15 cellular contexts compared by ENCODE assay signal in the genomic region with DNA sequence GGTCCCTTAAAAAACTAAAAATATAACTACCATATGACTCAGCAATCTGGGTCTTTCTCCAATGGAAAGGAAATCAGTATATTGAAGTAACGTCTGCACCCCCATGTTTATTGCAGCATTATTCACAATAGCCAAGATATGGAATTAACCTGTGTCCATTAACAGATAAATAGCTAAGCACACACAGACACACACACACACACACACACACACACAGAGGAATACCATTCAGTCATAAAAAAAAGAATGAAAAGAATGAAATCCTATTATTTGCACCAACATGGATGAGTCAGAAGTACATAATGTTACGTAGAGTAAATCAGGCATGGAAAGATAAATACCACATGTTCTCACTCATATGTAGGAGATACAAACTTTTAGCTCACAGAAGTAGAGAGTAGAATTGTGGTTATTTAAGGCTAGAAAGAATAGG. TPM values are rescaled to one million over a fixed set of nuclear protein-coding genes. Genes with fewer than 3 reads are reported as not detected.
DNase-seq lines count a peak whose midpoint lies in the region; FAIRE-seq and TF ChIP-seq lines count a peak whose summit lies in the region.
"Had no signal": no experiment of that assay in that cellular context is flagged by ENCODE, and none has a peak within 500 bp of the region (broad histone marks: within the 10 kb centered on the region; RNA-seq: fewer than 3 reads in every experiment).

No MANE protein-coding gene starts in this region.

- in situ Hi-C loops in G401 (cut with HindIII; ENCODE audit: low sequenced_read_pairs) (no loop called here), KBM-7 (cut with MboI; ENCODE audit: low pct_unique_long_range_greater_than_20kb, low sequenced_read_pairs) (no loop called here)

- DNase-seq in EH (ENCODE audit: low read depth), result peak; percentile 87
- peak; percentile 95 for DNase-seq in RCC 7860 (ENCODE audit: low spot score)
- peak; percentile 92 for DNase-seq in fibroblast of gingiva (ENCODE audit: low read depth)
- no peak for DNase-seq in osteocyte (ENCODE audit: extremely low spot score, unreplicated experiment)
- DNase-seq in G401 (ENCODE audit: low spot score), result no peak
- no peak for DNase-seq in NCI-H2227 (lab: John Stamatoyannopoulos, UW; ENCODE audit: unreplicated experiment)
- no peak for DNase-seq in iPS-NIHi7 (ENCODE audit: extremely low spot score)
- no peak for DNase-seq in KBM-7
- DNase-seq: activated CD4-positive, alpha-beta memory T cell treated with anti-CD3 and anti-CD28 coated beads, Interleukin-2, amount 10 ng/mL, durations not matched to agents 7 days and 5 days; anterior cingulate cortex; gastrocnemius medialis; NCI-H1048; NCI-H82 had no signal

- peak; percentile 99 for FAIRE-seq in RCC 7860 (lab: Jason Lieb, UNC)
- FAIRE-seq: H54 had no signal

- TF ChIP-seq CTCF in osteocyte (IDR thresholded peaks at IDR 0.05), result no peak

- H3K27me3 Mint-ChIP-seq in osteocyte (ENCODE audit: unreplicated experiment), result no peaks in the 10 kb centered on the region

- peaks cover 15% of the 10 kb centered on the region for H3K9me3 Mint-ChIP-seq in osteocyte (ENCODE audit: unreplicated experiment)
- H3K9me3 Mint-ChIP-seq: activated CD4-positive, alpha-beta memory T cell treated with anti-CD3 and anti-CD28 coated beads, Interleukin-2, amount 10 ng/mL, durations not matched to agents 7 days and 5 days had no signal

- H3K4me3 Mint-ChIP-seq in osteocyte (ENCODE audit: unreplicated experiment), result no peak overlapping the region
- H3K4me3 Mint-ChIP-seq: activated CD4-positive, alpha-beta memory T cell treated with anti-CD3 and anti-CD28 coated beads, Interleukin-2, amount 10 ng/mL, durations not matched to agents 7 days and 5 days; mesothelial cell of epicardium had no signal

- H3K36me3 Mint-ChIP-seq in osteocyte (ENCODE audit: unreplicated experiment), result peaks cover 20% of the 10 kb centered on the region

- H3K27ac Mint-ChIP-seq in osteocyte (ENCODE audit: unreplicated experiment), result peak overlapping the region; percentile 86
- H3K27ac Mint-ChIP-seq: activated CD4-positive, alpha-beta memory T cell treated with anti-CD3 and anti-CD28 coated beads, Interleukin-2, amount 10 ng/mL, durations not matched to agents 7 days and 5 days; mesothelial cell of epicardium had no signal

- H3K4me1 Mint-ChIP-seq in osteocyte (ENCODE audit: unreplicated experiment), result peaks cover 51% of the 10 kb centered on the region
- H3K4me1 Mint-ChIP-seq: activated CD4-positive, alpha-beta memory T cell treated with anti-CD3 and anti-CD28 coated beads, Interleukin-2, amount 10 ng/mL, durations not matched to agents 7 days and 5 days; mesothelial cell of epicardium had no signal

RNA-seq across cellular contexts. Expression of gene KLRK1, which starts 4.6 kb away (rescaled TPM):
- 3.2 and 4.9 TPM in 2 replicates for total RNA-seq in osteocyte
- total RNA-seq in G401 (2014; rRNA removed; shearing (Covaris generic)), result not detected in 2 replicates
- total RNA-seq: mesothelial cell of epicardium had no signal

RNA-seq across cellular contexts. Expression of gene KLRC4, which starts 24.4 kb away (rescaled TPM):
- total RNA-seq in osteocyte, result 3.1 and 3.3 TPM in 2 replicates
- not detected in 2 replicates for total RNA-seq in G401 (2014; rRNA removed; shearing (Covaris generic))
- total RNA-seq: activated CD4-positive, alpha-beta memory T cell treated with anti-CD3 and anti-CD28 coated beads, Interleukin-2, amount 10 ng/mL, durations not matched to agents 7 days and 5 days; gastrocnemius medialis; mesothelial cell of epicardium had no signal

RNA-seq across cellular contexts. Expression of gene KLRC3, which starts 35.2 kb away (rescaled TPM):
- total RNA-seq in osteocyte, result 4.9 and 6.7 TPM in 2 replicates
- not detected in 2 replicates for total RNA-seq in G401 (2014; rRNA removed; shearing (Covaris generic))
- total RNA-seq: activated CD4-positive, alpha-beta memory T cell treated with anti-CD3 and anti-CD28 coated beads, Interleukin-2, amount 10 ng/mL, durations not matched to agents 7 days and 5 days; gastrocnemius medialis; mesothelial cell of epicardium had no signal

RNA-seq across cellular contexts. Expression of gene KLRC2, which starts 50.6 kb away (rescaled TPM):
- total RNA-seq in osteocyte, result 3.0 and 3.6 TPM in 2 replicates
- not detected in 2 replicates for total RNA-seq in G401 (2014; rRNA removed; shearing (Covaris generic))
- total RNA-seq: activated CD4-positive, alpha-beta memory T cell treated with anti-CD3 and anti-CD28 coated beads, Interleukin-2, amount 10 ng/mL, durations not matched to agents 7 days and 5 days; gastrocnemius medialis; mesothelial cell of epicardium had no signal

Comparison
In these comparisons a context has a peak if more than half of its experiments do, and no peak if none do; other contexts are left out.
1. DNase-seq: peak in EH (single experiment), RCC 7860 (single experiment) and fibroblast of gingiva (single experiment); none in osteocyte (single experiment), G401 (single experiment), NCI-H2227 (single experiment), iPS-NIHi7 (single experiment) and KBM-7 (single experiment).